In genomic region chr20:25407311-25408169, GRCh38 we compare ENCODE assay signal across 8 cellular contexts. TPM values are rescaled to one million over a fixed set of nuclear protein-coding genes. Genes with fewer than 3 reads are reported as not detected.
DNase-seq lines count a peak whose midpoint lies in the region; ATAC-seq and TF ChIP-seq lines count a peak whose summit lies in the region.

GINS1 (plus strand) TSS chr20:25407673; CDS start chr20:25407821, 148 bp downstream.

- no peak within 1 kb of the TSS for H3K27ac ChIP-seq in right cardiac atrium (ENCODE audit: low read length)
- H3K27ac ChIP-seq in uterus, result peak within 1 kb of the TSS; percentile 47 to 52

- H3K27me3 ChIP-seq in right cardiac atrium (ENCODE audit: control insufficient read depth, insufficient read depth), result no peaks in the 10 kb centered on the region
- H3K27me3 ChIP-seq in uterus, result no peaks in the 10 kb centered on the region

- peaks cover 15% of the 10 kb centered on the region for H3K9me3 Mint-ChIP-seq in T-helper 1 cell treated with Interleukin-12 subunit alpha and Interleukin-12 subunit beta and Interleukin-4 antibody, amounts not matched to agents 30 μg/mL and 1 μg/mL, for 36 hours

- intact Hi-C loops in right cardiac atrium (cut with DNase I) (loop anchor here in 3 of 4 donors (5.0 to 10.0 kb wide), 3 partner anchors 223 to 415 kb away; partner anchors contain the start of gene APMAP (in 2 of the 3)), uterus (cut with DNase I; ENCODE audit: low total_unique reads) (no loop called here)

- peak in 1 of 2 donors; percentile 15 for TF ChIP-seq POLR2A in uterus (IDR thresholded peaks at IDR 0.05)

- H3K4me1 ChIP-seq in right cardiac atrium (ENCODE audit: control insufficient read depth, insufficient read depth, low read length) (no peaks in the 10 kb centered on the region), uterus (peaks cover 0 to 3% of the 10 kb centered on the region in 2 donors)

- peaks cover 19% of the 10 kb centered on the region for H3K4me1 Mint-ChIP-seq in T-helper 1 cell treated with Interleukin-12 subunit alpha and Interleukin-12 subunit beta and Interleukin-4 antibody, amounts not matched to agents 30 μg/mL and 1 μg/mL, for 36 hours (ENCODE audit: low read depth)

- TF ChIP-seq CTCF in uterus (IDR thresholded peaks at IDR 0.05), result no peak

- H3K36me3 ChIP-seq in uterus, result no peaks in the 10 kb centered on the region

- ATAC-seq in GM18502 (IDR thresholded peaks at IDR 0.05; ENCODE audit: poor library complexity, unreplicated experiment), result peak; percentile 92
- peak; percentile 86 for ATAC-seq in HG02884 (IDR thresholded peaks at IDR 0.05; ENCODE audit: unreplicated experiment)
- ATAC-seq in right cardiac atrium, result peak; percentile 97

- H3K27ac Mint-ChIP-seq in T-helper 1 cell treated with Interleukin-12 subunit alpha and Interleukin-12 subunit beta and Interleukin-4 antibody, amounts not matched to agents 30 μg/mL and 1 μg/mL, for 36 hours, result peak within 1 kb of the TSS; percentile 85

- H3K9me3 ChIP-seq in right cardiac atrium (ENCODE audit: control insufficient read depth, low read length) (no peaks in the 10 kb centered on the region), uterus (peaks cover 0 to 6% of the 10 kb centered on the region in 2 donors)

- H3K36me3 Mint-ChIP-seq in T-helper 1 cell treated with Interleukin-12 subunit alpha and Interleukin-12 subunit beta and Interleukin-4 antibody, amounts not matched to agents 30 μg/mL and 1 μg/mL, for 36 hours (ENCODE audit: low read depth), result peaks cover 8% of the 10 kb centered on the region

- peak; percentile 97 for DNase-seq in NCI-H146 (lab: John Stamatoyannopoulos, UW)
- DNase-seq in amygdala (lab: John Stamatoyannopoulos, UW), result peak in 54 of 56 donors; percentile 18 to 88 (median 72)
- peak; percentile 85 to 92 (median 92) for DNase-seq in right cardiac atrium
- DNase-seq in pulmonary artery endothelial cell (ENCODE audit: low read depth, low spot score), result peak; percentile 44
- peak; percentile 69 to 79 for DNase-seq in uterus

- H3K4me3 ChIP-seq in right cardiac atrium (ENCODE audit: low read length), result peak within 1 kb of the TSS; percentile 91
- H3K4me3 ChIP-seq in uterus, result peak within 1 kb of the TSS; percentile 56 to 57

- peak within 1 kb of the TSS; percentile 95 for H3K4me3 Mint-ChIP-seq in T-helper 1 cell treated with Interleukin-12 subunit alpha and Interleukin-12 subunit beta and Interleukin-4 antibody, amounts not matched to agents 30 μg/mL and 1 μg/mL, for 36 hours

- WGBS in right cardiac atrium, result 1% methylated on average over 56 of the region's 56 CpGs

- H3K27me3 Mint-ChIP-seq in T-helper 1 cell treated with Interleukin-12 subunit alpha and Interleukin-12 subunit beta and Interleukin-4 antibody, amounts not matched to agents 30 μg/mL and 1 μg/mL, for 36 hours (ENCODE audit: low read depth), result no peaks in the 10 kb centered on the region

RNA-seq across cellular contexts. Expression of gene GINS1, which starts in this region (rescaled TPM):
- total RNA-seq in right cardiac atrium, result under 1 TPM; 0.45 to 0.85 (median 0.63) TPM
- 0.54 TPM for polyA plus RNA-seq in right cardiac atrium
- total RNA-seq in pulmonary artery endothelial cell, result 20.0 and 34.6 TPM in 2 replicates
- total RNA-seq in uterus, result 10 to 100 TPM in 1 of 4 donors, 1 to 10 TPM in 1, not detected in 2; 1.3 to 14.3 TPM

Comparison
In these comparisons a context has a peak if more than half of its experiments do, and no peak if none do; other contexts are left out.
1. Peak in DNase-seq, ATAC-seq and H3K4me3 ChIP-seq in right cardiac atrium; RNA of the gene not detected or under 1 TPM.
2. DNase-seq: peak in every context shown above with its lines; median percentile 97 in NCI-H146; 92 in right cardiac atrium; 74 in uterus; 72 in amygdala; 44 in pulmonary artery endothelial cell.